1 cellular context compared by ENCODE assay signal in the genomic region with DNA sequence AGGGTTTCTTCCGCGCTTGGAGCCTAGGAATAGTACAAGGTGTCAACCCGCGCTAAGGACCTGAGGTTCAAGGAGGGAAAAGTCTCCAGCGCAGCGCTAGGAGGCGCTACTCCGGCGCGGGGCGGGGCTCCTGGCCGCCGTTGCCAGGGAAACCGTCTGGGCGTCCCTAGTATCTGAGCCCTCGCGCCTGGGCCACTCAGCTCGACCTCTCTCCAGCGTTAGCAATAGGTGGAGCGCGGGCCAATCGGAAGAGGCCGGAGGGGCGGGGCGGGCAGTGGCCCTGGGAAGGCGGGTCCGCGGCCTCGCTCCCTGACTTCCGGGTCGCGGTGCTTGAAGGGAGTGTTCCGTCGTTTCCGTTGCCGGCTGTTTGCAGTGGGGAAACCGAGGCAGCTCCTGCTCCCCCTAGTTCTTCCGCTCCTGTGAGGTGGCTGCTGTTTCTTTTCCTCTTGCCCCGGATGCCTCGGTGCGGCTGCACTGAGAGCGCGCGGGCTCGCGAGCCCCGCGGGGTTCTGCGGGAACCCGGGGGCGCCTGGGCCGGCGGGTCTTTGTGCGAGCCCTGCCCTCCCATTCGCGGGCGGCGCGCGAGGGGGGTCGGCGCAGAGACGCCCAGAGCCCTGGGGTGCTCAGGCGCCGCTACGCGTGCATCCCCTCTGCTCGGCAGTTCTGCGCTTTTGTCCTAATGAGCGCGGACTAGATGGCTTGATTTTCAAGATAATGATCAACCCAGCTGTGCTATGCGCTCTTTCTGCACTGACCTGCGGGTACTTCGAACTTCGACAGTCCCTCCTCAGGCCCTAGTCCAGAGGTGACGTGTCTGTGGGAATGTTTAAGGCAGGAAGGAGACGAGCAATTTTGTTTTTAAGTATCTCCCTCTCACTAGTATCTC.
A peak's percentile ranks its signal among the peaks of the same experiment; 100 is the strongest.
TF ChIP-seq lines count a peak whose summit lies in the region.

A gene with protein sequence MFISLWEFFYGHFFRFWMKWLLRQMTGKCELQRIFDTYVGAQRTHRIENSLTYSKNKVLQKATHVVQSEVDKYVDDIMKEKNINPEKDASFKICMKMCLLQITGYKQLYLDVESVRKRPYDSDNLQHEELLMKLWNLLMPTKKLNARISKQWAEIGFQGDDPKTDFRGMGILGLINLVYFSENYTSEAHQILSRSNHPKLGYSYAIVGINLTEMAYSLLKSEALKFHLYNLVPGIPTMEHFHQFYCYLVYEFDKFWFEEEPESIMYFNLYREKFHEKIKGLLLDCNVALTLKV (plus strand): TSS at position 312 of the 886 bp plus-strand sequence. CDS start 1,261 bp downstream, outside the sequence.

TF ChIP-seq in K562, 482 proteins besides CTCF, POLR2A, EP300 and RAD21 (continued from another document and continues in another):
- TF ChIP-seq, protein P1, sequence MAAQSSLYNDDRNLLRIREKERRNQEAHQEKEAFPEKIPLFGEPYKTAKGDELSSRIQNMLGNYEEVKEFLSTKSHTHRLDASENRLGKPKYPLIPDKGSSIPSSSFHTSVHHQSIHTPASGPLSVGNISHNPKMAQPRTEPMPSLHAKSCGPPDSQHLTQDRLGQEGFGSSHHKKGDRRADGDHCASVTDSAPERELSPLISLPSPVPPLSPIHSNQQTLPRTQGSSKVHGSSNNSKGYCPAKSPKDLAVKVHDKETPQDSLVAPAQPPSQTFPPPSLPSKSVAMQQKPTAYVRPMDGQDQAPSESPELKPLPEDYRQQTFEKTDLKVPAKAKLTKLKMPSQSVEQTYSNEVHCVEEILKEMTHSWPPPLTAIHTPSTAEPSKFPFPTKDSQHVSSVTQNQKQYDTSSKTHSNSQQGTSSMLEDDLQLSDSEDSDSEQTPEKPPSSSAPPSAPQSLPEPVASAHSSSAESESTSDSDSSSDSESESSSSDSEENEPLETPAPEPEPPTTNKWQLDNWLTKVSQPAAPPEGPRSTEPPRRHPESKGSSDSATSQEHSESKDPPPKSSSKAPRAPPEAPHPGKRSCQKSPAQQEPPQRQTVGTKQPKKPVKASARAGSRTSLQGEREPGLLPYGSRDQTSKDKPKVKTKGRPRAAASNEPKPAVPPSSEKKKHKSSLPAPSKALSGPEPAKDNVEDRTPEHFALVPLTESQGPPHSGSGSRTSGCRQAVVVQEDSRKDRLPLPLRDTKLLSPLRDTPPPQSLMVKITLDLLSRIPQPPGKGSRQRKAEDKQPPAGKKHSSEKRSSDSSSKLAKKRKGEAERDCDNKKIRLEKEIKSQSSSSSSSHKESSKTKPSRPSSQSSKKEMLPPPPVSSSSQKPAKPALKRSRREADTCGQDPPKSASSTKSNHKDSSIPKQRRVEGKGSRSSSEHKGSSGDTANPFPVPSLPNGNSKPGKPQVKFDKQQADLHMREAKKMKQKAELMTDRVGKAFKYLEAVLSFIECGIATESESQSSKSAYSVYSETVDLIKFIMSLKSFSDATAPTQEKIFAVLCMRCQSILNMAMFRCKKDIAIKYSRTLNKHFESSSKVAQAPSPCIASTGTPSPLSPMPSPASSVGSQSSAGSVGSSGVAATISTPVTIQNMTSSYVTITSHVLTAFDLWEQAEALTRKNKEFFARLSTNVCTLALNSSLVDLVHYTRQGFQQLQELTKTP (IDR thresholded peaks at IDR 0.05; ENCODE audit: low read depth in 1 of 2, partially characterized antibody in 2 of 2) = no peak
- TF ChIP-seq LCOR (CRISPR knock-in tag; IDR thresholded peaks at IDR 0.05) = peak; percentile 53; the same call in 1 of the 2 replicates
- TF ChIP-seq, protein P2, sequence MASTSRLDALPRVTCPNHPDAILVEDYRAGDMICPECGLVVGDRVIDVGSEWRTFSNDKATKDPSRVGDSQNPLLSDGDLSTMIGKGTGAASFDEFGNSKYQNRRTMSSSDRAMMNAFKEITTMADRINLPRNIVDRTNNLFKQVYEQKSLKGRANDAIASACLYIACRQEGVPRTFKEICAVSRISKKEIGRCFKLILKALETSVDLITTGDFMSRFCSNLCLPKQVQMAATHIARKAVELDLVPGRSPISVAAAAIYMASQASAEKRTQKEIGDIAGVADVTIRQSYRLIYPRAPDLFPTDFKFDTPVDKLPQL (IDR thresholded peaks at IDR 0.05; ENCODE audit: extremely low read depth, insufficient read length) = no peak
- no peak for TF ChIP-seq ZNF408 (CRISPR knock-in tag; IDR thresholded peaks at IDR 0.05; ENCODE audit: low read depth)
- peak; percentile 69 for TF ChIP-seq CXXC5 (CRISPR knock-in tag; IDR thresholded peaks at IDR 0.05)
- TF ChIP-seq MBD2 (IDR thresholded peaks at IDR 0.05; ENCODE audit: borderline replicate concordance, low read depth) = no peak; the same call in 1 of the 2 replicates
- TF ChIP-seq CHD1 (IDR thresholded peaks at IDR 0.05; ENCODE audit: low read length) = no peak
- no peak for TF ChIP-seq ZFP30 (CRISPR knock-in tag; IDR thresholded peaks at IDR 0.05; ENCODE audit: borderline replicate concordance)
- peak; percentile 6; the same call in 1 of the 2 replicates for TF ChIP-seq ZBTB17 (CRISPR knock-in tag; IDR thresholded peaks at IDR 0.05)
- no peak for TF ChIP-seq ARID1B (IDR thresholded peaks at IDR 0.05)
- no peak for TF ChIP-seq TSC22D4 (tag; IDR thresholded peaks at IDR 0.05)
- no peak for TF ChIP-seq ZNF184 (CRISPR knock-in tag; IDR thresholded peaks at IDR 0.05)
- no peak for TF ChIP-seq SMARCE1 (IDR thresholded peaks at IDR 0.05)
- TF ChIP-seq MEIS2 (IDR thresholded peaks at IDR 0.05; ENCODE audit: partially characterized antibody) = no peak
- TF ChIP-seq, protein P3, sequence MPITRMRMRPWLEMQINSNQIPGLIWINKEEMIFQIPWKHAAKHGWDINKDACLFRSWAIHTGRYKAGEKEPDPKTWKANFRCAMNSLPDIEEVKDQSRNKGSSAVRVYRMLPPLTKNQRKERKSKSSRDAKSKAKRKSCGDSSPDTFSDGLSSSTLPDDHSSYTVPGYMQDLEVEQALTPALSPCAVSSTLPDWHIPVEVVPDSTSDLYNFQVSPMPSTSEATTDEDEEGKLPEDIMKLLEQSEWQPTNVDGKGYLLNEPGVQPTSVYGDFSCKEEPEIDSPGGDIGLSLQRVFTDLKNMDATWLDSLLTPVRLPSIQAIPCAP (CRISPR knock-in tag; IDR thresholded peaks at IDR 0.05; ENCODE audit: borderline replicate concordance) = no peak
- peak; percentile 68 for TF ChIP-seq TAF1 (IDR thresholded peaks at IDR 0.05; ENCODE audit: control insufficient read depth, extremely low read depth, insufficient read depth, low read length, severe bottlenecking)
- 0 out of 2 replicates have a peak, but pooled peaks have one; percentile 34 for TF ChIP-seq POLR2H (tag; IDR thresholded peaks at IDR 0.05; ENCODE audit: low read depth)
- TF ChIP-seq HDAC1 (IDR thresholded peaks at IDR 0.05) = peak in 1 of 2 experiments; percentile 61; a peak in 1 of 4 replicates
- TF ChIP-seq MTA1 (IDR thresholded peaks at IDR 0.05; ENCODE audit: borderline replicate concordance) = no peak
- no peak for TF ChIP-seq NONO (IDR thresholded peaks at IDR 0.05; ENCODE audit: low read depth in 2 of 2, low read length in 1 of 2)
- TF ChIP-seq TOE1 (IDR thresholded peaks at IDR 0.05; ENCODE audit: borderline replicate concordance) = no peak
- TF ChIP-seq TOE1 (CRISPR knock-in tag; IDR thresholded peaks at IDR 0.05; ENCODE audit: borderline replicate concordance, low read depth) = no peak
- 0 out of 2 replicates have a peak, but pooled peaks have one; percentile 50 for TF ChIP-seq CBX1 (IDR thresholded peaks at IDR 0.05; ENCODE audit: low read depth)
- no peak for TF ChIP-seq HOXB6 (CRISPR knock-in tag; IDR thresholded peaks at IDR 0.05; ENCODE audit: borderline replicate concordance)
- TF ChIP-seq RBM17 (IDR thresholded peaks at IDR 0.05; ENCODE audit: borderline replicate concordance, low read depth, low read length) = no peak
- TF ChIP-seq ZNF551 (CRISPR knock-in tag; IDR thresholded peaks at IDR 0.05) = no peak
- no peak for TF ChIP-seq SREBF2 (CRISPR knock-in tag; IDR thresholded peaks at IDR 0.05)
- TF ChIP-seq ZNF668 (CRISPR knock-in tag; IDR thresholded peaks at IDR 0.05) = no peak
- TF ChIP-seq, protein P4, sequence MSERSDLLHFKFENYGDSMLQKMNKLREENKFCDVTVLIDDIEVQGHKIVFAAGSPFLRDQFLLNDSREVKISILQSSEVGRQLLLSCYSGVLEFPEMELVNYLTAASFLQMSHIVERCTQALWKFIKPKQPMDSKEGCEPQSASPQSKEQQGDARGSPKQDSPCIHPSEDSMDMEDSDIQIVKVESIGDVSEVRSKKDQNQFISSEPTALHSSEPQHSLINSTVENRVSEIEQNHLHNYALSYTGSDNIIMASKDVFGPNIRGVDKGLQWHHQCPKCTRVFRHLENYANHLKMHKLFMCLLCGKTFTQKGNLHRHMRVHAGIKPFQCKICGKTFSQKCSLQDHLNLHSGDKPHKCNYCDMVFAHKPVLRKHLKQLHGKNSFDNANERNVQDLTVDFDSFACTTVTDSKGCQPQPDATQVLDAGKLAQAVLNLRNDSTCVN (CRISPR knock-in tag; IDR thresholded peaks at IDR 0.05) = no peak
- TF ChIP-seq ZC3H8 (IDR thresholded peaks at IDR 0.05) = no peak
- TF ChIP-seq, protein P5, sequence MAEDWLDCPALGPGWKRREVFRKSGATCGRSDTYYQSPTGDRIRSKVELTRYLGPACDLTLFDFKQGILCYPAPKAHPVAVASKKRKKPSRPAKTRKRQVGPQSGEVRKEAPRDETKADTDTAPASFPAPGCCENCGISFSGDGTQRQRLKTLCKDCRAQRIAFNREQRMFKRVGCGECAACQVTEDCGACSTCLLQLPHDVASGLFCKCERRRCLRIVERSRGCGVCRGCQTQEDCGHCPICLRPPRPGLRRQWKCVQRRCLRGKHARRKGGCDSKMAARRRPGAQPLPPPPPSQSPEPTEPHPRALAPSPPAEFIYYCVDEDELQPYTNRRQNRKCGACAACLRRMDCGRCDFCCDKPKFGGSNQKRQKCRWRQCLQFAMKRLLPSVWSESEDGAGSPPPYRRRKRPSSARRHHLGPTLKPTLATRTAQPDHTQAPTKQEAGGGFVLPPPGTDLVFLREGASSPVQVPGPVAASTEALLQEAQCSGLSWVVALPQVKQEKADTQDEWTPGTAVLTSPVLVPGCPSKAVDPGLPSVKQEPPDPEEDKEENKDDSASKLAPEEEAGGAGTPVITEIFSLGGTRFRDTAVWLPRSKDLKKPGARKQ (CRISPR knock-in tag; IDR thresholded peaks at IDR 0.05) = no peak
- no peak; the same call in 1 of the 2 replicates for TF ChIP-seq CREB1 (IDR thresholded peaks at IDR 0.05)
- peak; percentile 31; the same call in 1 of the 2 replicates for TF ChIP-seq CREB1 (CRISPR knock-in tag; IDR thresholded peaks at IDR 0.05)
- TF ChIP-seq ZZZ3 (IDR thresholded peaks at IDR 0.05) = no peak
- no peak for TF ChIP-seq POLR3G (IDR thresholded peaks at IDR 0.05; ENCODE audit: extremely low read depth, insufficient read length, insufficient replicate concordance)
- TF ChIP-seq, protein P6, sequence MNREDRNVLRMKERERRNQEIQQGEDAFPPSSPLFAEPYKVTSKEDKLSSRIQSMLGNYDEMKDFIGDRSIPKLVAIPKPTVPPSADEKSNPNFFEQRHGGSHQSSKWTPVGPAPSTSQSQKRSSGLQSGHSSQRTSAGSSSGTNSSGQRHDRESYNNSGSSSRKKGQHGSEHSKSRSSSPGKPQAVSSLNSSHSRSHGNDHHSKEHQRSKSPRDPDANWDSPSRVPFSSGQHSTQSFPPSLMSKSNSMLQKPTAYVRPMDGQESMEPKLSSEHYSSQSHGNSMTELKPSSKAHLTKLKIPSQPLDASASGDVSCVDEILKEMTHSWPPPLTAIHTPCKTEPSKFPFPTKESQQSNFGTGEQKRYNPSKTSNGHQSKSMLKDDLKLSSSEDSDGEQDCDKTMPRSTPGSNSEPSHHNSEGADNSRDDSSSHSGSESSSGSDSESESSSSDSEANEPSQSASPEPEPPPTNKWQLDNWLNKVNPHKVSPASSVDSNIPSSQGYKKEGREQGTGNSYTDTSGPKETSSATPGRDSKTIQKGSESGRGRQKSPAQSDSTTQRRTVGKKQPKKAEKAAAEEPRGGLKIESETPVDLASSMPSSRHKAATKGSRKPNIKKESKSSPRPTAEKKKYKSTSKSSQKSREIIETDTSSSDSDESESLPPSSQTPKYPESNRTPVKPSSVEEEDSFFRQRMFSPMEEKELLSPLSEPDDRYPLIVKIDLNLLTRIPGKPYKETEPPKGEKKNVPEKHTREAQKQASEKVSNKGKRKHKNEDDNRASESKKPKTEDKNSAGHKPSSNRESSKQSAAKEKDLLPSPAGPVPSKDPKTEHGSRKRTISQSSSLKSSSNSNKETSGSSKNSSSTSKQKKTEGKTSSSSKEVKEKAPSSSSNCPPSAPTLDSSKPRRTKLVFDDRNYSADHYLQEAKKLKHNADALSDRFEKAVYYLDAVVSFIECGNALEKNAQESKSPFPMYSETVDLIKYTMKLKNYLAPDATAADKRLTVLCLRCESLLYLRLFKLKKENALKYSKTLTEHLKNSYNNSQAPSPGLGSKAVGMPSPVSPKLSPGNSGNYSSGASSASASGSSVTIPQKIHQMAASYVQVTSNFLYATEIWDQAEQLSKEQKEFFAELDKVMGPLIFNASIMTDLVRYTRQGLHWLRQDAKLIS (CRISPR knock-in tag; IDR thresholded peaks at IDR 0.05) = no peak
- no peak for TF ChIP-seq SREBF1 (IDR thresholded peaks at IDR 0.05; ENCODE audit: borderline replicate concordance, low read depth, low read length)
- TF ChIP-seq, protein P7, sequence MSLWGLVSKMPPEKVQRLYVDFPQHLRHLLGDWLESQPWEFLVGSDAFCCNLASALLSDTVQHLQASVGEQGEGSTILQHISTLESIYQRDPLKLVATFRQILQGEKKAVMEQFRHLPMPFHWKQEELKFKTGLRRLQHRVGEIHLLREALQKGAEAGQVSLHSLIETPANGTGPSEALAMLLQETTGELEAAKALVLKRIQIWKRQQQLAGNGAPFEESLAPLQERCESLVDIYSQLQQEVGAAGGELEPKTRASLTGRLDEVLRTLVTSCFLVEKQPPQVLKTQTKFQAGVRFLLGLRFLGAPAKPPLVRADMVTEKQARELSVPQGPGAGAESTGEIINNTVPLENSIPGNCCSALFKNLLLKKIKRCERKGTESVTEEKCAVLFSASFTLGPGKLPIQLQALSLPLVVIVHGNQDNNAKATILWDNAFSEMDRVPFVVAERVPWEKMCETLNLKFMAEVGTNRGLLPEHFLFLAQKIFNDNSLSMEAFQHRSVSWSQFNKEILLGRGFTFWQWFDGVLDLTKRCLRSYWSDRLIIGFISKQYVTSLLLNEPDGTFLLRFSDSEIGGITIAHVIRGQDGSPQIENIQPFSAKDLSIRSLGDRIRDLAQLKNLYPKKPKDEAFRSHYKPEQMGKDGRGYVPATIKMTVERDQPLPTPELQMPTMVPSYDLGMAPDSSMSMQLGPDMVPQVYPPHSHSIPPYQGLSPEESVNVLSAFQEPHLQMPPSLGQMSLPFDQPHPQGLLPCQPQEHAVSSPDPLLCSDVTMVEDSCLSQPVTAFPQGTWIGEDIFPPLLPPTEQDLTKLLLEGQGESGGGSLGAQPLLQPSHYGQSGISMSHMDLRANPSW (CRISPR knock-in tag; IDR thresholded peaks at IDR 0.05) = no peak
- no peak for TF ChIP-seq PTRF (tag; IDR thresholded peaks at IDR 0.05)
- TF ChIP-seq ZNF79 (CRISPR knock-in tag; IDR thresholded peaks at IDR 0.05; ENCODE audit: low read depth) = no peak
- TF ChIP-seq, protein P8, sequence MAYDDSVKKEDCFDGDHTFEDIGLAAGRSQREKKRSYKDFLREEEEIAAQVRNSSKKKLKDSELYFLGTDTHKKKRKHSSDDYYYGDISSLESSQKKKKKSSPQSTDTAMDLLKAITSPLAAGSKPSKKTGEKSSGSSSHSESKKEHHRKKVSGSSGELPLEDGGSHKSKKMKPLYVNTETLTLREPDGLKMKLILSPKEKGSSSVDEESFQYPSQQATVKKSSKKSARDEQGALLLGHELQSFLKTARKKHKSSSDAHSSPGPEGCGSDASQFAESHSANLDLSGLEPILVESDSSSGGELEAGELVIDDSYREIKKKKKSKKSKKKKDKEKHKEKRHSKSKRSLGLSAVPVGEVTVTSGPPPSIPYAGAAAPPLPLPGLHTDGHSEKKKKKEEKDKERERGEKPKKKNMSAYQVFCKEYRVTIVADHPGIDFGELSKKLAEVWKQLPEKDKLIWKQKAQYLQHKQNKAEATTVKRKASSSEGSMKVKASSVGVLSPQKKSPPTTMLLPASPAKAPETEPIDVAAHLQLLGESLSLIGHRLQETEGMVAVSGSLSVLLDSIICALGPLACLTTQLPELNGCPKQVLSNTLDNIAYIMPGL (CRISPR knock-in tag; IDR thresholded peaks at IDR 0.05) = no peak
